Comparison of ENCODE assay signal across 8 cellular contexts in the genomic region with DNA sequence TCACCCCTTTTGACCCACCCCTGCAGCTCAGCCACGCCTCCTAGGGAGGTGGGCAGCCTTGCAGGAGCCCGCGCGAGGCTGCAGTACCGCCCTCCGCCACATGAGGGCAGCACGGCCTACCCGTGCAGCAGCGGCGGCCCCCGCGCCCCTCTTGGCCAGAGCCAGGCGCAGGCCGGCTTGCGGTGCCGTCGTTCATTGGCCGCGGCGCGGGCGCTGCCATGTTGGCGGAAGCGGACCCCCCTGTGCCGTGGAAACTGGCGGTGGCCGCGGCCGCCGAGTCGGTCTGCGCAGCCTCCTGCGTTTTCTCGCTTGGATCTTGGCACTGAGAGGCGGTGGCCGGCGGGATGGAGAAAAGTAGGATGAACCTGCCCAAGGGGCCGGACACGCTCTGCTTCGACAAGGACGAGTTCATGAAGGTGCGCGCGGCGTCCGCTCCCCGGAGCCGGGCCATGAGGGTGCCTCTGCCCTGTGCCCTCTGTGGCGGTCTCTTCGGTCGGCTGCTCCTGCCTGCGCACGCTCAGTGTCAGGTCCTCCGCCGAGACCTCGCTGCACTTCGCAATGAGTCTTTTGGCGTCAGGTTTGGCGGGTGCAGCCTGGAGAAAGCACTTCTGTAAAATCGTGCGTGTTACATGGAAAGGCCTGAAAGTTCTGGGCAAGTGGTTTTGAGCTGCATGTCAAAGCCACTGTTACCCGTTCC. TPM values are rescaled to one million over a fixed set of nuclear protein-coding genes. Genes with fewer than 3 reads are reported as not detected.
DNase-seq lines count a peak whose midpoint lies in the region; ATAC-seq, FAIRE-seq and TF ChIP-seq lines count a peak whose summit lies in the region.

Gene COG2 (plus strand): TSS at position 219 of the 697 bp plus-strand sequence. CDS start 126 bp downstream, at position 345.

- DNase-seq in GM12891 (ENCODE audit: insufficient read length, low spot score) (peak; percentile 91), NCI-H1417 treated with DMSO at 0.1 percent for 48 hours (lab: John Stamatoyannopoulos, UW) (peak; percentile 61), T-cell (peak; percentile 79 to 98 (median 90)), adrenal gland (peak; percentile 93 to 97 (median 96)), heart right ventricle (peak; percentile 92 to 97), progenitor cell of endocrine pancreas (ENCODE audit: low spot score, unreplicated experiment) (peak; percentile 100), ureter (ENCODE audit: low spot score) (peak; percentile 93)

- H3K4me3 Mint-ChIP-seq in T-cell (peak within 1 kb of the TSS; percentile 97 to 99 (median 98)), progenitor cell of endocrine pancreas (ENCODE audit: low read depth) (peak within 1 kb of the TSS; percentile 97)

- TF ChIP-seq CTCF in adrenal gland (IDR thresholded peaks at IDR 0.05) = peak; percentile 92 to 100 (median 98)
- TF ChIP-seq CTCF in heart right ventricle (IDR thresholded peaks at IDR 0.05) = peak; percentile 100
- peak; percentile 100 for TF ChIP-seq CTCF in progenitor cell of endocrine pancreas (IDR thresholded peaks at IDR 0.05; ENCODE audit: unreplicated experiment)

- H3K9me3 Mint-ChIP-seq in T-cell (no peaks in the 10 kb centered on the region), progenitor cell of endocrine pancreas (ENCODE audit: low read depth) (no peaks in the 10 kb centered on the region)

- H3K27me3 Mint-ChIP-seq in T-cell = peaks cover 13 to 16% of the 10 kb centered on the region in 2 donors
- no peaks in the 10 kb centered on the region for H3K27me3 Mint-ChIP-seq in progenitor cell of endocrine pancreas

- ATAC-seq in HG02798 (IDR thresholded peaks at IDR 0.05; ENCODE audit: poor library complexity, unreplicated experiment) (peak; percentile 98), T-cell (replicated peaks in 1 of 4) (peak; percentile 93 to 95 (median 94)), heart right ventricle (peak; percentile 98 to 100 (median 99))

- 0% methylated on average over 12 to 62 of the region's 62 CpGs for WGBS in adrenal gland, 4 donors
- 0% methylated on average over 62 of the region's 62 CpGs for WGBS in heart right ventricle, 2 donors

- CTCF ChIA-PET in T-cell (lab: Charles Lee) = interaction anchor here in 1 of 2 donors (0.5 to 1.1 kb wide), 7 partner anchors 9 to 1017 kb away, joined by 3 to 4 read pairs (median 3); partner anchors contain the start of genes ARV1, EXOC8, SPRTN and TTC13

- FAIRE-seq in GM12891 (lab: Jason Lieb, UNC) = peak; percentile 97

- peaks cover 51 to 60% (median 55%) of the 10 kb centered on the region in 3 donors for H3K4me1 Mint-ChIP-seq in T-cell
- H3K4me1 Mint-ChIP-seq in progenitor cell of endocrine pancreas (ENCODE audit: low read depth) = peaks cover 47% of the 10 kb centered on the region

- TF ChIP-seq POLR2A in GM12891 (IDR thresholded peaks at IDR 0.05; ENCODE audit: low read depth, low read length) (no peak; the same call in 1 of the 2 replicates), adrenal gland (IDR thresholded peaks at IDR 0.05) (peak; percentile 77)

- H3K4me3 ChIP-seq in adrenal gland (peak within 1 kb of the TSS; percentile 7 to 63 (median 36)), heart right ventricle (peak within 1 kb of the TSS; percentile 44 to 93 (median 78))

- intact Hi-C loops in adrenal gland (cut with DNase I) (loop anchor here (5.0 kb wide), 2 partner anchors 130 to 135 kb away; no protein-coding TSS in a partner anchor), heart right ventricle (cut with DNase I) (loop anchor here in 5 of 10 donors (1.0 to 5.0 kb wide), 3 partner anchors 130 to 131 kb away; no protein-coding TSS in a partner anchor)

- H3K9me3 ChIP-seq in adrenal gland (replicated peaks in 1 of 3) (no peaks in the 10 kb centered on the region), heart right ventricle (no peaks in the 10 kb centered on the region)

- no peaks in the 10 kb centered on the region for H3K36me3 ChIP-seq in adrenal gland (replicated peaks in 1 of 2)
- H3K36me3 ChIP-seq in heart right ventricle = peaks cover 0 to 12% (median 0%) of the 10 kb centered on the region in 9 donors

- H3K4me1 ChIP-seq in adrenal gland (replicated peaks in 1 of 2) (peaks cover 27 to 31% of the 10 kb centered on the region in 2 donors), heart right ventricle (peaks cover 9 to 51% (median 34%) of the 10 kb centered on the region in 9 donors)

- POLR2A ChIA-PET in T-cell (lab: Charles Lee) = no interaction called here

- H3K27ac Mint-ChIP-seq in T-cell (peak within 1 kb of the TSS; percentile 91 to 93), progenitor cell of endocrine pancreas (peak within 1 kb of the TSS; percentile 98)

- H3K36me3 Mint-ChIP-seq in T-cell (peaks cover 15% of the 10 kb centered on the region), progenitor cell of endocrine pancreas (ENCODE audit: insufficient read depth) (peaks cover 4% of the 10 kb centered on the region)

- H3K27me3 ChIP-seq in adrenal gland (no peaks in the 10 kb centered on the region), heart right ventricle (peaks cover 0 to 9% (median 0%) of the 10 kb centered on the region in 7 donors)

- H3K27ac ChIP-seq in adrenal gland = peak within 1 kb of the TSS; percentile 16 to 88 (median 79)
- peak within 1 kb of the TSS in 9 of 10 donors; percentile 56 to 94 (median 84) for H3K27ac ChIP-seq in heart right ventricle

TF ChIP-seq in GM12891, 5 proteins besides CTCF, POLR2A, EP300 and RAD21:
- TF ChIP-seq POLR2AphosphoS5 (IDR thresholded peaks at IDR 0.05; ENCODE audit: low read depth, low read length) (peak; percentile 48; the same call in 1 of the 2 replicates), POU2F2 (IDR thresholded peaks at IDR 0.05; ENCODE audit: low read depth, low read length) (no peak)

RNA-seq across cellular contexts. Expression of gene COG2, which starts in this region (rescaled TPM):
- polyA plus RNA-seq in GM12891 (2012; ENCODE audit: low read depth, missing spikeins) = 12.5 TPM
- total RNA-seq in T-cell = 10 to 100 TPM; 30.5 to 38.6 (median 37.1) TPM
- total RNA-seq in adrenal gland = 10 to 100 TPM; 36.3 to 80.1 (median 50.6) TPM
- polyA plus RNA-seq in adrenal gland = 10 to 100 TPM; 12.0 to 57.8 (median 16.3) TPM
- 10 to 100 TPM; 20.1 to 36.5 (median 24.7) TPM for total RNA-seq in heart right ventricle
- polyA plus RNA-seq in heart right ventricle = 10 to 100 TPM in 1 of 2 donors, 1 to 10 TPM in 1; 7.5 to 10.6 TPM
- 45.2 and 48.3 TPM in 2 replicates for total RNA-seq in progenitor cell of endocrine pancreas
- total RNA-seq in ureter = 36.7 TPM

Comparison
In these comparisons a context has a peak if more than half of its experiments do, and no peak if none do; other contexts are left out.
1. Peak in every context shown above with its lines: DNase-seq, ATAC-seq, H3K4me3 ChIP-seq and H3K27ac ChIP-seq.